28 cellular contexts compared by ENCODE assay signal in genomic region chr3:127955680-127956079, GRCh38. TPM values are rescaled to one million over a fixed set of nuclear protein-coding genes. Genes with fewer than 3 reads are reported as not detected.
A peak's percentile ranks its signal among the peaks of the same experiment; 100 is the strongest.
DNase-seq lines count a peak whose midpoint lies in the region; ATAC-seq, FAIRE-seq and TF ChIP-seq lines count a peak whose summit lies in the region.
"Had no signal": no experiment of that assay in that cellular context is flagged by ENCODE, and none has a peak within 500 bp of the region (broad histone marks: within the 10 kb centered on the region; RNA-seq: fewer than 3 reads in every experiment).

No MANE protein-coding gene starts in this region.

- H3K9me3 ChIP-seq in left ventricle myocardium inferior (replicated peaks), result no peaks in the 10 kb centered on the region
- H3K9me3 ChIP-seq in K562 (replicated peaks; ENCODE audit: control insufficient read depth, insufficient read depth, low read depth, low read length), result no peaks in the 10 kb centered on the region
- H3K9me3 ChIP-seq in psoas muscle, result no peaks in the 10 kb centered on the region
- H3K9me3 ChIP-seq: BLaER1 treated with 17β-estradiol and CSF1 and Interleukin-3, amounts not matched to agents 10 nM and 100 nM; SK-N-SH had no signal

- no peak overlapping the region for H3K4me3 Mint-ChIP-seq in stimulated activated effector memory CD8-positive, alpha-beta T cell treated with anti-CD3 and anti-CD28 coated beads, Interleukin-12 subunit alpha, Interleukin-12 subunit beta, amount 100 ng/mL, for 72 hours
- H3K4me3 Mint-ChIP-seq: CD4-positive, alpha-beta memory T cell had no signal

- TF ChIP-seq EP300 in K562 (IDR thresholded peaks at IDR 0.05; ENCODE audit: low read length), result no peak

- BruUV-seq in K562 (replicated peaks; lab: Mats Ljungman, UMichigan), result no TSS peak

- no peaks in the 10 kb centered on the region for H3K36me3 Mint-ChIP-seq in stimulated activated effector memory CD8-positive, alpha-beta T cell treated with anti-CD3 and anti-CD28 coated beads, Interleukin-12 subunit alpha, Interleukin-12 subunit beta, amount 100 ng/mL, for 72 hours
- H3K36me3 Mint-ChIP-seq: CD4-positive, alpha-beta memory T cell had no signal

- DNase-seq in left ventricle myocardium inferior (no peak), cardiac septum (ENCODE audit: low spot score) (no peak), K562 (ENCODE audit: extremely low read depth in 1 of 4, low spot score in 3 of 4) (no peak), psoas muscle (no peak), GDM1 (lab: John Stamatoyannopoulos, UW) (no peak), RPMI8226 (no peak)
- DNase-seq in stimulated activated effector memory CD8-positive, alpha-beta T cell treated with anti-CD3 and anti-CD28 coated beads, Interleukin-12 subunit alpha, Interleukin-12 subunit beta, amount 100 ng/mL, for 72 hours (ENCODE audit: low spot score in 2 of 2), result no peak
- DNase-seq: AML-193; CD4-positive, alpha-beta memory T cell; COR-L47; DMS53; GM23248; H7; Kasumi-1; NCI-H1105; NCI-H1436 treated with DMSO at 0.1 percent for 48 hours; NCI-H187 treated with DMSO at 0.1 percent for 48 hours; NCI-H446 treated with DMSO at 0.1 percent for 48 hours; NCI-H526; SIG-M5; SK-N-SH had no signal

- CTCF ChIA-PET in K562 (lab: Yijun Ruan, JAX; ENCODE audit: low intra/inter-chr PET ratio), result no interaction called here

- FAIRE-seq in K562 (lab: Jason Lieb, UNC), result no peak
- FAIRE-seq: A204.1, HepG2 had no signal

- TF ChIP-seq CTCF in left ventricle myocardium inferior (IDR thresholded peaks at IDR 0.05; ENCODE audit: borderline replicate concordance), result no peak
- TF ChIP-seq CTCF in K562 (IDR thresholded peaks at IDR 0.05 in 2 of 3, conservative IDR thresholded peaks at IDR 0.05 in 1 of 3; ENCODE audit: insufficient read depth in 2 of 3, low read depth in 1 of 3, low read length in 3 of 3), result no peak
- no peak for TF ChIP-seq CTCF in psoas muscle (IDR thresholded peaks at IDR 0.05)

- H4K20me1 ChIP-seq in K562 (replicated peaks; ENCODE audit: control insufficient read depth, insufficient read depth, low read length), result no peaks in the 10 kb centered on the region
- H4K20me1 ChIP-seq: BLaER1 treated with 17β-estradiol and CSF1 and Interleukin-3, amounts not matched to agents 10 nM and 100 nM had no signal

- H3K36me3 ChIP-seq in left ventricle myocardium inferior (no peaks in the 10 kb centered on the region), K562 (ENCODE audit: control insufficient read depth, insufficient read depth, low read length) (no peaks in the 10 kb centered on the region), psoas muscle (ENCODE audit: insufficient read depth in 1 of 2, low read depth in 1 of 2) (no peaks in the 10 kb centered on the region)
- H3K36me3 ChIP-seq: BLaER1 treated with 17β-estradiol and CSF1 and Interleukin-3, amounts not matched to agents 10 nM and 100 nM had no signal

- no peaks in the 10 kb centered on the region for H3K9me1 ChIP-seq in K562 (ENCODE audit: control insufficient read depth, insufficient read depth, low read length)

- H3K27me3 ChIP-seq in left ventricle myocardium inferior (ENCODE audit: low read depth) (no peaks in the 10 kb centered on the region), K562 (ENCODE audit: control insufficient read depth in 2 of 2, insufficient read depth in 2 of 2, low read length in 2 of 2) (peaks cover 0 to 7% of the 10 kb centered on the region in 2 experiments; a peak in 3 of 5 replicates), psoas muscle (ENCODE audit: insufficient read depth in 3 of 3, low read length in 2 of 3) (no peaks in the 10 kb centered on the region)
- H3K27me3 ChIP-seq: BLaER1 treated with 17β-estradiol and CSF1 and Interleukin-3, amounts not matched to agents 10 nM and 100 nM had no signal

- peaks cover 53% of the 10 kb centered on the region for H3K4me1 ChIP-seq in left ventricle myocardium inferior
- H3K4me1 ChIP-seq in K562 (replicated peaks in 1 of 2; ENCODE audit: control insufficient read depth in 2 of 2, insufficient read depth in 2 of 2, low read length in 2 of 2), result no peaks in the 10 kb centered on the region
- peaks cover 51% of the 10 kb centered on the region for H3K4me1 ChIP-seq in psoas muscle

- POLR2A ChIA-PET in K562 (lab: Yijun Ruan, JAX), result interaction anchor here (0.6 kb wide), 1 partner anchor 272 kb away, joined by 3 read pairs; no protein-coding TSS in a partner anchor

- no peak overlapping the region for H3K27ac Mint-ChIP-seq in stimulated activated effector memory CD8-positive, alpha-beta T cell treated with anti-CD3 and anti-CD28 coated beads, Interleukin-12 subunit alpha, Interleukin-12 subunit beta, amount 100 ng/mL, for 72 hours
- H3K27ac Mint-ChIP-seq: CD4-positive, alpha-beta memory T cell had no signal

- WGBS in K562 (ENCODE audit: insufficient coverage, low coverage, missing lambda C conversion rate), result 0% methylated on average over 1 of the region's 1 CpG
- WGBS in psoas muscle, 3 donors, result 40 to 64% (median 53%) methylated on average over 1 of the region's 1 CpG

- in situ Hi-C loops in K562 (cut with MboI), result no loop called here

- no peaks in the 10 kb centered on the region for H3K4me1 Mint-ChIP-seq in stimulated activated effector memory CD8-positive, alpha-beta T cell treated with anti-CD3 and anti-CD28 coated beads, Interleukin-12 subunit alpha, Interleukin-12 subunit beta, amount 100 ng/mL, for 72 hours
- H3K4me1 Mint-ChIP-seq: CD4-positive, alpha-beta memory T cell had no signal

- no peaks in the 10 kb centered on the region for H3K79me2 ChIP-seq in K562 (ENCODE audit: control insufficient read depth, insufficient read depth, low read length)

- TF ChIP-seq POLR2A in K562 (conservative IDR thresholded peaks at IDR 0.05), result no peak

- TF ChIP-seq RAD21 in K562 (CRISPR knock-in tag; conservative IDR thresholded peaks at IDR 0.05 in 1 of 2, IDR thresholded peaks at IDR 0.05 in 1 of 2), result no peak

- ATAC-seq in K562, result no peak
- ATAC-seq in psoas muscle, result no peak
- ATAC-seq in stimulated activated effector memory CD8-positive, alpha-beta T cell treated with anti-CD3 and anti-CD28 coated beads, Interleukin-12 subunit alpha, Interleukin-12 subunit beta, amount 100 ng/mL, for 72 hours, result no peak
- ATAC-seq: HepG2 had no signal

- no peaks in the 10 kb centered on the region for H3K9me3 Mint-ChIP-seq in stimulated activated effector memory CD8-positive, alpha-beta T cell treated with anti-CD3 and anti-CD28 coated beads, Interleukin-12 subunit alpha, Interleukin-12 subunit beta, amount 100 ng/mL, for 72 hours
- H3K9me3 Mint-ChIP-seq: CD4-positive, alpha-beta memory T cell had no signal

- no peak overlapping the region for H3K4me2 ChIP-seq in K562 (ENCODE audit: insufficient read depth, low read length)
- H3K4me2 ChIP-seq: BLaER1 treated with 17β-estradiol and CSF1 and Interleukin-3, amounts not matched to agents 10 nM and 100 nM; SK-N-SH had no signal

- H3K4me3 ChIP-seq in left ventricle myocardium inferior, result no peak overlapping the region
- no peak overlapping the region for H3K4me3 ChIP-seq in K562
- no peak overlapping the region for H3K4me3 ChIP-seq in psoas muscle
- H3K4me3 ChIP-seq: BLaER1 treated with 17β-estradiol and CSF1 and Interleukin-3, amounts not matched to agents 10 nM and 100 nM; GM23248 had no signal

- H3K27ac ChIP-seq in left ventricle myocardium inferior (replicated peaks) (peak overlapping the region; percentile 90), K562 (ENCODE audit: extremely low read depth, low read depth, low read length) (no peak overlapping the region), psoas muscle (peak overlapping the region; percentile 92)
- H3K27ac ChIP-seq: BLaER1 treated with 17β-estradiol and CSF1 and Interleukin-3, amounts not matched to agents 10 nM and 100 nM; GM23248; RWPE1 had no signal

- H2AFZ ChIP-seq in K562 (ENCODE audit: low read depth, low read length), result no peak overlapping the region
- H2AFZ ChIP-seq: GM23248 had no signal

- intact Hi-C loops in left ventricle myocardium inferior (cut with micrococcal nuclease), result no loop called here
- intact Hi-C loops in cardiac septum (cut with DNase I), result loop anchor here (2.0 kb wide), 1 partner anchor 39 kb away; no protein-coding TSS in a partner anchor
- intact Hi-C loops in K562 (cut with micrococcal nuclease), result no loop called here
- intact Hi-C loops in psoas muscle (cut with DNase I), result no loop called here

- H3K9ac ChIP-seq in K562 (ENCODE audit: insufficient read depth in 1 of 2, low read depth in 2 of 2, low read length in 2 of 2), result no peak overlapping the region
- H3K9ac ChIP-seq: BLaER1 treated with 17β-estradiol and CSF1 and Interleukin-3, amounts not matched to agents 10 nM and 100 nM; GM23248; SK-N-SH had no signal

RNA-seq across cellular contexts. Expression of gene KBTBD12, which starts 40.6 kb away (rescaled TPM):
- total RNA-seq in left ventricle myocardium inferior, result 41.8 TPM
- total RNA-seq in cardiac septum, result 36.6 TPM
- not detected in 2 replicates for total RNA-seq in K562 (2011; cell fraction: chromatin; rRNA removed; ENCODE audit: low replicate concordance)
- not detected in 2 replicates for total RNA-seq in K562 (2011; cell fraction: nucleolus; rRNA removed)
- not detected in 2 replicates for total RNA-seq in K562 (2011; cell fraction: nucleoplasm; rRNA removed)
- not detected in 2 replicates for total RNA-seq in K562 (2014; rRNA removed)
- total RNA-seq in K562 (2014; rRNA removed; fragmentation: Illumina TruSeq; extraction: Trizol), result not detected in 2 replicates
- total RNA-seq in K562 (2015; rRNA removed; fragmentation: Illumina TruSeq; extraction: Trizol), result not detected in 2 replicates
- not detected in 2 replicates for total RNA-seq in K562 (2021)
- not detected in 2 replicates for polyA plus RNA-seq in K562 (2011; rRNA removed)
- not detected in 2 replicates for polyA plus RNA-seq in K562 (2011; cell fraction: cytosol; rRNA removed)
- not detected in 2 replicates for polyA plus RNA-seq in K562 (2011; cell fraction: nucleus; rRNA removed)
- not detected in 2 replicates for polyA plus RNA-seq in K562 (2012)
- polyA plus RNA-seq in K562 (2014; fragmentation: Illumina TruSeq; extraction: Trizol), result not detected in 2 replicates
- polyA plus RNA-seq in K562 (2014; fragmentation: Nextera tagmentation; extraction: Ambion mirVana), result not detected
- polyA plus RNA-seq in K562 (2014; rRNA removed), result not detected in 2 replicates
- 0.06 TPM in 1 of 2 replicates, not detected in the other for polyA minus RNA-seq in K562 (2011; rRNA and poly(A)+ RNA removed)
- not detected in 2 replicates for polyA minus RNA-seq in K562 (2011; cell fraction: cytosol; rRNA and poly(A)+ RNA removed)
- not detected in 2 replicates for polyA minus RNA-seq in K562 (2011; cell fraction: nucleus; rRNA and poly(A)+ RNA removed)
- 10 to 100 TPM; 20.6 to 47.5 (median 29.5) TPM for total RNA-seq in psoas muscle
- polyA plus RNA-seq in psoas muscle, result 10 to 100 TPM in 1 of 3 donors, 1 to 10 TPM in 2; 2.1 to 17.3 (median 7.3) TPM
- total RNA-seq: CD4-positive, alpha-beta memory T cell; Daoy; G401; GM23248; H7; HepG2; HT1080 had no signal
- polyA plus RNA-seq: GM23248, HepG2, SK-N-SH had no signal

Comparison
In these comparisons a context has a peak if more than half of its experiments do, and no peak if none do; other contexts are left out.
1. RNA of gene KBTBD12, which starts 40.6 kb away (total RNA-seq): 41.8 TPM in left ventricle myocardium inferior (single experiment), 36.6 TPM in cardiac septum (single experiment) and 20.6 to 47.5 TPM in psoas muscle; not detected in K562; every median in the first group is over 10 times any median in the second.